In the genomic region with DNA sequence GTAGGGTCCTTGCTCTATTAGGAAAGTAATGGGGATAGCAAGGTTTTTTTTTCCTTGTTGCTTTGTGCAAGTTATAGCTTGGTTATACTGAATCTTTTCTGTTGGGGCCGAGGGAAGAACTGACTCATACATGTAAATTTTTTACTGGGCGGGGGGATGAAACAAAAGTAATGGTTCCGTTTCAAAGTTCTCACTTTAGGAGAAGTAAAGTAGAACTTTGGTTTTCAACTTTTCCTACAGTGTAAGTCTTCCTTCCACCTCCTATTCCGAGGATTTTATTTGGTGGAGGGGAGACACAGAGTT, we compare ENCODE assay signal across 8 cellular contexts. TPM values are rescaled to one million over a fixed set of nuclear protein-coding genes. Genes with fewer than 3 reads are reported as not detected.
DNase-seq lines count a peak whose midpoint lies in the region; ATAC-seq and TF ChIP-seq lines count a peak whose summit lies in the region.

No MANE protein-coding gene starts in this region.

- peak overlapping the region; percentile 94 for H3K27ac ChIP-seq in HL-60 (replicated peaks)

- CTCF ChIA-PET in activated CD4-positive, alpha-beta memory T cell treated with anti-CD3 and anti-CD28 coated beads for 36 hours (lab: Charles Lee), result interaction anchor here (1.1 to 4.8 kb wide), 4 partner anchors 33 to 197 kb away, joined by 3 to 161 read pairs (median 32); no protein-coding TSS in a partner anchor

- ATAC-seq in GM18502 (IDR thresholded peaks at IDR 0.05; ENCODE audit: poor library complexity, unreplicated experiment), result peak; percentile 26
- ATAC-seq in GM18861 (IDR thresholded peaks at IDR 0.05; ENCODE audit: unreplicated experiment), result no peak

- intact Hi-C loops in activated CD4-positive, alpha-beta memory T cell treated with anti-CD3 and anti-CD28 coated beads for 36 hours (cut with micrococcal nuclease), result loop anchor here (2.0 kb wide), 2 partner anchors 128 to 532 kb away; partner anchors contain the start of genes CEP68 and SERTAD2

- H3K27me3 ChIP-seq in HL-60 (ENCODE audit: insufficient read depth, poor library complexity, severe bottlenecking) (no peaks in the 10 kb centered on the region), skeletal muscle satellite cell (ENCODE audit: control insufficient read depth, insufficient read depth, low read length) (peaks cover 9% of the 10 kb centered on the region)

- H3K4me1 ChIP-seq in skeletal muscle satellite cell (ENCODE audit: control insufficient read depth, insufficient read depth, low read length), result peaks cover 8% of the 10 kb centered on the region

- in situ Hi-C loops in G401 (cut with HindIII; ENCODE audit: low sequenced_read_pairs), result no loop called here

- H3K4me3 ChIP-seq in HL-60 (replicated peaks; ENCODE audit: insufficient read depth, low read length) (peak overlapping the region; percentile 97), foreskin fibroblast (ENCODE audit: low read depth in 1 of 2, low read length in 2 of 2) (peak overlapping the region; percentile 69 to 96), skeletal muscle satellite cell (ENCODE audit: low read length) (peak overlapping the region; percentile 73)

- H3K27me3 Mint-ChIP-seq in activated CD4-positive, alpha-beta memory T cell treated with anti-CD3 and anti-CD28 coated beads for 36 hours, result peaks cover 2% of the 10 kb centered on the region

- no peaks in the 10 kb centered on the region for H3K36me3 ChIP-seq in skeletal muscle satellite cell (ENCODE audit: insufficient read depth, low read length)

- H3K9ac ChIP-seq in skeletal muscle satellite cell (ENCODE audit: low read depth, low read length), result peak overlapping the region; percentile 89

- peak overlapping the region; percentile 98 for H3K4me2 ChIP-seq in skeletal muscle satellite cell (ENCODE audit: low read length)

- H3K4me1 Mint-ChIP-seq in activated CD4-positive, alpha-beta memory T cell treated with anti-CD3 and anti-CD28 coated beads for 36 hours (ENCODE audit: low read depth), result peaks cover 38% of the 10 kb centered on the region

- H3K9me3 ChIP-seq in skeletal muscle satellite cell (replicated peaks; ENCODE audit: low read length), result no peaks in the 10 kb centered on the region

- DNase-seq in HL-60 (ENCODE audit: low read depth in 1 of 2, low spot score in 1 of 2), result peak in 1 of 2 experiments; percentile 53
- peak; percentile 60 for DNase-seq in activated CD4-positive, alpha-beta memory T cell treated with anti-CD3 and anti-CD28 coated beads for 36 hours
- DNase-seq in foreskin fibroblast, result peak in 1 of 2 donors; percentile 35
- no peak for DNase-seq in HuH-7 (ENCODE audit: low spot score)
- DNase-seq in G401 (ENCODE audit: low spot score), result no peak

- H3K4me3 Mint-ChIP-seq in activated CD4-positive, alpha-beta memory T cell treated with anti-CD3 and anti-CD28 coated beads for 36 hours, result peak overlapping the region; percentile 99

- POLR2A ChIA-PET in activated CD4-positive, alpha-beta memory T cell treated with anti-CD3 and anti-CD28 coated beads for 36 hours (lab: Charles Lee), result interaction anchor here (0.7 to 3.4 kb wide), 6 partner anchors 9 to 200 kb away, joined by 3 to 23 read pairs (median 9); partner anchors contain the start of gene SERTAD2

- H3K27ac Mint-ChIP-seq in activated CD4-positive, alpha-beta memory T cell treated with anti-CD3 and anti-CD28 coated beads for 36 hours, result peak overlapping the region; percentile 98

- peaks cover 5% of the 10 kb centered on the region for H3K36me3 Mint-ChIP-seq in activated CD4-positive, alpha-beta memory T cell treated with anti-CD3 and anti-CD28 coated beads for 36 hours

- TF ChIP-seq CTCF in HL-60 (IDR thresholded peaks at IDR 0.05; ENCODE audit: insufficient read depth, low read length) (no peak), foreskin fibroblast (IDR thresholded peaks at IDR 0.05; ENCODE audit: low read depth, low read length) (no peak)

- no peaks in the 10 kb centered on the region for H3K9me3 Mint-ChIP-seq in activated CD4-positive, alpha-beta memory T cell treated with anti-CD3 and anti-CD28 coated beads for 36 hours

RNA-seq across cellular contexts. Expression of gene AFTPH, which starts 1.1 kb away (rescaled TPM):
- 10 to 100 TPM; 34.8 to 36.4 TPM for total RNA-seq in activated CD4-positive, alpha-beta memory T cell treated with anti-CD3 and anti-CD28 coated beads for 36 hours
- total RNA-seq in skeletal muscle satellite cell (2012; rRNA removed), result 12.2 and 15.0 TPM in 2 replicates
- 11.6 and 15.8 TPM in 2 replicates for total RNA-seq in G401 (2014; rRNA removed; shearing (Covaris generic))
